24 cellular contexts compared by ENCODE assay signal in genomic region chr7:153386581-153386980, GRCh38.
"Had no signal": no experiment of that assay in that cellular context is flagged by ENCODE, and none has a peak within 500 bp of the region (broad histone marks: within the 10 kb centered on the region; RNA-seq: fewer than 3 reads in every experiment).

No MANE protein-coding gene starts in this region.

- H3K4me1 Mint-ChIP-seq: neural progenitor cell; stimulated activated effector memory CD8-positive, alpha-beta T cell treated with anti-CD3 and anti-CD28 coated beads, Interleukin-12 subunit alpha, Interleukin-12 subunit beta, amount 100 ng/mL, for 72 hours had no signal

- H3K4me3 Mint-ChIP-seq: natural killer cell treated with Interleukin-12 subunit alpha and Interleukin-12 subunit beta and Interleukin-15 and Interleukin-18, amount 100 ng/mL, for 72 hours; neural progenitor cell; stimulated activated effector memory CD8-positive, alpha-beta T cell treated with anti-CD3 and anti-CD28 coated beads, Interleukin-12 subunit alpha, Interleukin-12 subunit beta, amount 100 ng/mL, for 72 hours; type B pancreatic cell had no signal

- ATAC-seq: esophagus mucosa; gastrocnemius medialis; heart right ventricle; left lobe of liver; lower lobe of right lung; natural killer cell treated with Interleukin-12 subunit alpha and Interleukin-12 subunit beta and Interleukin-15 and Interleukin-18, amount 100 ng/mL, for 72 hours; pancreas; right lobe of liver; stimulated activated effector memory CD8-positive, alpha-beta T cell treated with anti-CD3 and anti-CD28 coated beads, Interleukin-12 subunit alpha, Interleukin-12 subunit beta, amount 100 ng/mL, for 72 hours; stimulated activated naive CD8-positive, alpha-beta T cell treated with anti-CD3 and anti-CD28 coated beads, Interleukin-15, Interleukin-2, amounts not matched to agents 100 U/mL and 50 U/mL, for 24 hours had no signal

- H3K27ac ChIP-seq: gastrocnemius medialis, heart right ventricle, lower lobe of right lung, neural progenitor cell, pancreas, prostate gland, right lobe of liver, suprapubic skin, thyroid gland had no signal

- H3K27ac Mint-ChIP-seq: natural killer cell treated with Interleukin-12 subunit alpha and Interleukin-12 subunit beta and Interleukin-15 and Interleukin-18, amount 100 ng/mL, for 72 hours; neural progenitor cell; stimulated activated effector memory CD8-positive, alpha-beta T cell treated with anti-CD3 and anti-CD28 coated beads, Interleukin-12 subunit alpha, Interleukin-12 subunit beta, amount 100 ng/mL, for 72 hours; type B pancreatic cell had no signal

- H3K36me3 Mint-ChIP-seq: natural killer cell treated with Interleukin-12 subunit alpha and Interleukin-12 subunit beta and Interleukin-15 and Interleukin-18, amount 100 ng/mL, for 72 hours; neural progenitor cell; stimulated activated effector memory CD8-positive, alpha-beta T cell treated with anti-CD3 and anti-CD28 coated beads, Interleukin-12 subunit alpha, Interleukin-12 subunit beta, amount 100 ng/mL, for 72 hours; type B pancreatic cell had no signal

- DNase-seq: effector CD8-positive, alpha-beta T cell; gastrocnemius medialis; heart right ventricle; hypothalamus; kidney glomerular epithelial cell; lower lobe of right lung; mesenchymal stem cell; midbrain; nucleus accumbens; pancreas; right lobe of liver; stimulated activated CD4-positive, alpha-beta T cell treated with anti-CD3 and anti-CD28 coated beads, Interleukin-4, amount 100 ng/mL, for 1 hour; stimulated activated CD8-positive, alpha-beta memory T cell treated with anti-CD3 and anti-CD28 coated beads, Interleukin-4, amount 100 ng/mL, for 48 hours; stimulated activated naive CD8-positive, alpha-beta T cell treated with anti-CD3 and anti-CD28 coated beads, Interleukin-15, Interleukin-2, amounts not matched to agents 100 U/mL and 50 U/mL, for 24 hours; thyroid gland; uterus had no signal

- H3K27me3 Mint-ChIP-seq: type B pancreatic cell had no signal
